13 cellular contexts compared by ENCODE assay signal in the genomic region with DNA sequence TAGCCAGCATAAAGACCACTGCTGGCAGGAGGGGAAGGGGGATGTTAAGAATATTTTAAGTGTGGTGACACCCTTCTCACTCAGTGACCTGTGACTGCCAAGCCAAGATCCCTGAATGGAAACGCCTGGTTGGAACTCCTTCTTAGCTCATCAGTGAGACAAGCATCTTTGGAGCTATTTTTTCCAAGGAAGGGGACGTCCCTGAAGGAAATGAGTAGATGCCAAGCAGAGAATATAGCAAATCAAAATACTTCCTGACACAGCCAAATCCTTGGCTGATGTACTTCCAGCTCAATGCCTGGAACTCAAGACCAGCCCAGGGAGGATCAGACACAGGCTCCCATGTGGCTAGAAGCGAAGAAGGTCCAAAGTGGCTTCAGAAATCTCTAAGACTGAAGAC.
DNase-seq lines count a peak whose midpoint lies in the region; ATAC-seq and TF ChIP-seq lines count a peak whose summit lies in the region.
"Had no signal": no experiment of that assay in that cellular context is flagged by ENCODE, and none has a peak within 500 bp of the region (broad histone marks: within the 10 kb centered on the region; RNA-seq: fewer than 3 reads in every experiment).

No MANE protein-coding gene starts in this region.

- TF ChIP-seq CTCF in dorsolateral prefrontal cortex (IDR thresholded peaks at IDR 0.05 in 54 of 56, conservative IDR thresholded peaks at IDR 0.05 in 2 of 56; ENCODE audit: low read depth in 1 of 56, partially characterized antibody in 56 of 56) = no peak
- no peak for TF ChIP-seq CTCF in prostate gland (IDR thresholded peaks at IDR 0.05)

- no peaks in the 10 kb centered on the region for H3K36me3 ChIP-seq in prostate gland
- H3K36me3 ChIP-seq in urinary bladder (ENCODE audit: insufficient read depth) = no peaks in the 10 kb centered on the region
- H3K36me3 ChIP-seq: MG63 had no signal

- peaks cover 27% of the 10 kb centered on the region for H3K4me1 ChIP-seq in right cardiac atrium (ENCODE audit: control insufficient read depth, insufficient read depth, low read length)
- H3K4me1 ChIP-seq in prostate gland (replicated peaks) = peaks cover 9% of the 10 kb centered on the region
- peaks cover 2% of the 10 kb centered on the region for H3K4me1 ChIP-seq in urinary bladder (ENCODE audit: insufficient read depth)

- TF ChIP-seq POLR2A in prostate gland (IDR thresholded peaks at IDR 0.05) = no peak

- WGBS in right cardiac atrium = 21% methylated on average over 3 of the region's 3 CpGs
- WGBS in prostate gland = 55% methylated on average over 3 of the region's 3 CpGs
- 29% methylated on average over 3 of the region's 3 CpGs for WGBS in urinary bladder

- intact Hi-C loops in dorsolateral prefrontal cortex (cut with DNase I) (no loop called here), right cardiac atrium (cut with DNase I) (loop anchor here in 1 of 4 donors (5.0 kb wide), 1 partner anchor 47 kb away; no protein-coding TSS in a partner anchor), prostate gland (cut with DNase I) (loop anchor here (5.0 kb wide), 1 partner anchor 58 kb away; no protein-coding TSS in a partner anchor)

- ATAC-seq in right cardiac atrium (peak; percentile 50 to 75), GM21737 (IDR thresholded peaks at IDR 0.05; ENCODE audit: unreplicated experiment) (no peak), GM19463 (IDR thresholded peaks at IDR 0.05; ENCODE audit: unreplicated experiment) (no peak)
- ATAC-seq: activated CD8-positive, alpha-beta memory T cell treated with anti-CD3 and anti-CD28 coated beads, Interleukin-2, amount 10 ng/mL, durations not matched to agents 7 days and 5 days had no signal

- DNase-seq in dorsolateral prefrontal cortex (no peak), right cardiac atrium (peak in 2 of 3 donors; percentile 51 to 60), prostate gland (ENCODE audit: low spot score) (no peak), hepatic stellate cell (ENCODE audit: low spot score) (no peak)
- DNase-seq: activated CD8-positive, alpha-beta memory T cell treated with anti-CD3 and anti-CD28 coated beads, Interleukin-2, amount 10 ng/mL, durations not matched to agents 7 days and 5 days; activated naive CD4-positive, alpha-beta T cell treated with anti-CD3 and anti-CD28 coated beads, Interleukin-2, amount 50 U/mL, for 16 hours; H7; kidney glomerular epithelial cell; MG63; SK-N-SH had no signal

- no peaks in the 10 kb centered on the region for H3K27me3 ChIP-seq in dorsolateral prefrontal cortex
- H3K27me3 ChIP-seq in right cardiac atrium (ENCODE audit: control insufficient read depth, insufficient read depth) = no peaks in the 10 kb centered on the region
- no peaks in the 10 kb centered on the region for H3K27me3 ChIP-seq in prostate gland (replicated peaks; ENCODE audit: insufficient read depth)

- peak overlapping the region in 58 of 59 donors; percentile 46 to 95 (median 86) for H3K27ac ChIP-seq in dorsolateral prefrontal cortex
- H3K27ac ChIP-seq in right cardiac atrium (ENCODE audit: low read length) = peak overlapping the region; percentile 97
- H3K27ac ChIP-seq in prostate gland = peak overlapping the region; percentile 64 to 79
- H3K27ac ChIP-seq in urinary bladder (ENCODE audit: low read depth) = peak overlapping the region; percentile 30

- no peak overlapping the region for H3K4me3 ChIP-seq in dorsolateral prefrontal cortex
- H3K4me3 ChIP-seq in right cardiac atrium (ENCODE audit: low read length) = no peak overlapping the region
- H3K4me3 ChIP-seq in prostate gland = no peak overlapping the region
- no peak overlapping the region for H3K4me3 ChIP-seq in urinary bladder (ENCODE audit: low read depth, low read length)
- H3K4me3 ChIP-seq: MG63 had no signal

- no peaks in the 10 kb centered on the region for H3K9me3 ChIP-seq in right cardiac atrium (ENCODE audit: control insufficient read depth, low read length)
- H3K9me3 ChIP-seq in prostate gland = no peaks in the 10 kb centered on the region
- H3K9me3 ChIP-seq: MG63, SK-N-SH had no signal

Comparison
In these comparisons a context has a peak if more than half of its experiments do, and no peak if none do; other contexts are left out.
1. DNase-seq: peak in right cardiac atrium (2 of 3); none in dorsolateral prefrontal cortex (0 of 10), prostate gland (single experiment) and hepatic stellate cell (single experiment).
2. H3K27ac ChIP-seq: peak in every context shown above with its lines; median percentile 97 in right cardiac atrium; 86 in dorsolateral prefrontal cortex; 72 in prostate gland; 30 in urinary bladder.
3. ATAC-seq: peak in right cardiac atrium (2 of 2); none in GM21737 (single experiment) and GM19463 (single experiment).